9 cellular contexts compared by ENCODE assay signal in genomic region chr13:51222510-51223283, GRCh38. TPM values are rescaled to one million over a fixed set of nuclear protein-coding genes. Genes with fewer than 3 reads are reported as not detected.
DNase-seq lines count a peak whose midpoint lies in the region; ATAC-seq, FAIRE-seq and TF ChIP-seq lines count a peak whose summit lies in the region.
"Had no signal": no experiment of that assay in that cellular context is flagged by ENCODE, and none has a peak within 500 bp of the region (broad histone marks: within the 10 kb centered on the region; RNA-seq: fewer than 3 reads in every experiment).

No MANE protein-coding gene starts in this region.

- peak overlapping the region; percentile 87 for H3K27ac Mint-ChIP-seq in endodermal cell
- no peak overlapping the region for H3K27ac Mint-ChIP-seq in naive thymus-derived CD8-positive, alpha-beta T cell

- H3K9ac ChIP-seq in DND-41 (ENCODE audit: low read depth, low read length) = peak overlapping the region; percentile 39; the same call in 1 of the 2 replicates
- H3K9ac ChIP-seq in endodermal cell (ENCODE audit: extremely low read depth, low read length, poor library complexity, severe bottlenecking) = peak overlapping the region; percentile 66

- WGBS in endodermal cell (ENCODE audit: insufficient coverage in 1 of 2, insufficient read length in 1 of 2), 2 experiments = 0% methylated on average over 10 to 59 of the region's 59 CpGs

- peaks cover 61% of the 10 kb centered on the region for H3K4me1 Mint-ChIP-seq in endodermal cell
- H3K4me1 Mint-ChIP-seq in naive thymus-derived CD8-positive, alpha-beta T cell = peaks cover 0 to 6% (median 1%) of the 10 kb centered on the region in 4 donors

- peaks cover 1% of the 10 kb centered on the region for H3K9me3 Mint-ChIP-seq in endodermal cell
- H3K9me3 Mint-ChIP-seq in naive thymus-derived CD8-positive, alpha-beta T cell = no peaks in the 10 kb centered on the region

- POLR2A ChIA-PET in naive thymus-derived CD8-positive, alpha-beta T cell (lab: Charles Lee) = no interaction called here

- ATAC-seq in DND-41 (ENCODE audit: insufficient read depth, low read depth) (peak; percentile 58; the same call in 2 of the 3 replicates), HG02571 (IDR thresholded peaks at IDR 0.05; ENCODE audit: unreplicated experiment) (peak; percentile 9)
- ATAC-seq in naive thymus-derived CD8-positive, alpha-beta T cell = peak; percentile 33 to 34

- H3K27ac ChIP-seq in DND-41 (ENCODE audit: low read length) = no peak overlapping the region
- no peak overlapping the region for H3K27ac ChIP-seq in SJCRH30
- no peak overlapping the region for H3K27ac ChIP-seq in endodermal cell (ENCODE audit: low read depth, low read length)

- H4K20me1 ChIP-seq in DND-41 (ENCODE audit: insufficient read depth, low read length) = no peaks in the 10 kb centered on the region

- H2AFZ ChIP-seq in DND-41 (ENCODE audit: low read depth, low read length) = peak overlapping the region; percentile 50

- H3K79me2 ChIP-seq in DND-41 (ENCODE audit: insufficient read depth, low read length) = no peaks in the 10 kb centered on the region

- no peak for TF ChIP-seq POLR2A in GM12892 (IDR thresholded peaks at IDR 0.05; ENCODE audit: low read depth, low read length)

- H3K4me3 ChIP-seq in DND-41 (ENCODE audit: low read depth in 1 of 2, low read length in 2 of 2) (peak overlapping the region in 1 of 2 experiments; percentile 72; a peak in 3 of 4 replicates), SJCRH30 (peak overlapping the region; percentile 71), endodermal cell (ENCODE audit: low read length) (peak overlapping the region; percentile 92)

- H3K4me3 Mint-ChIP-seq in endodermal cell = peak overlapping the region; percentile 91
- peak overlapping the region; percentile 46 to 75 (median 66) for H3K4me3 Mint-ChIP-seq in naive thymus-derived CD8-positive, alpha-beta T cell

- H3K9me3 ChIP-seq in DND-41 (ENCODE audit: insufficient read depth, low read length, severe bottlenecking) (no peaks in the 10 kb centered on the region), SJCRH30 (replicated peaks) (no peaks in the 10 kb centered on the region), endodermal cell (ENCODE audit: control insufficient read depth, low read length) (no peaks in the 10 kb centered on the region)

- H3K4me1 ChIP-seq in DND-41 (ENCODE audit: insufficient read depth, low read length) (peaks cover 13% of the 10 kb centered on the region), SJCRH30 (peaks cover 3% of the 10 kb centered on the region; the same call in 1 of the 2 replicates), endodermal cell (ENCODE audit: control insufficient read depth, insufficient read depth, low read length) (peaks cover 14% of the 10 kb centered on the region)

- peak overlapping the region; percentile 86 for H3K4me2 ChIP-seq in DND-41 (ENCODE audit: insufficient read depth, low read length)

- H3K27me3 Mint-ChIP-seq in endodermal cell (ENCODE audit: insufficient read depth) = no peaks in the 10 kb centered on the region
- H3K27me3 Mint-ChIP-seq in naive thymus-derived CD8-positive, alpha-beta T cell = peaks cover 16 to 63% (median 46%) of the 10 kb centered on the region in 5 donors

- TF ChIP-seq CTCF in DND-41 (IDR thresholded peaks at IDR 0.05; ENCODE audit: borderline replicate concordance, extremely low read depth, low read length, poor library complexity, severe bottlenecking) (no peak), endodermal cell (conservative IDR thresholded peaks at IDR 0.05) (peak; percentile 39)

- DNase-seq in DND-41 (no peak), SJCRH30 (peak; percentile 15 to 33), endodermal cell (peak; percentile 82), cerebellum (ENCODE audit: low spot score) (no peak), NOMO-1 (lab: John Stamatoyannopoulos, UW; ENCODE audit: unreplicated experiment in 2 of 2) (no peak), GM12892 (ENCODE audit: insufficient read length) (no peak)
- DNase-seq in naive thymus-derived CD8-positive, alpha-beta T cell = peak in 3 of 10 donors; percentile 0 to 14 (median 1)

- H3K27me3 ChIP-seq in DND-41 (ENCODE audit: insufficient read depth, low read length, poor library complexity) = peaks cover 61% of the 10 kb centered on the region
- peaks cover 21% of the 10 kb centered on the region for H3K27me3 ChIP-seq in SJCRH30
- no peaks in the 10 kb centered on the region for H3K27me3 ChIP-seq in endodermal cell (ENCODE audit: control insufficient read depth, insufficient read depth, low read length, poor library complexity, severe bottlenecking)

- H3K36me3 Mint-ChIP-seq in endodermal cell (ENCODE audit: low read depth) = peaks cover 25% of the 10 kb centered on the region
- H3K36me3 Mint-ChIP-seq in naive thymus-derived CD8-positive, alpha-beta T cell = no peaks in the 10 kb centered on the region

- no peak for FAIRE-seq in GM12892 (lab: Jason Lieb, UNC)
- FAIRE-seq: TTC549 had no signal

- H3K36me3 ChIP-seq in DND-41 (ENCODE audit: insufficient read depth, low read length) (no peaks in the 10 kb centered on the region), SJCRH30 (no peaks in the 10 kb centered on the region), endodermal cell (ENCODE audit: control insufficient read depth, insufficient read depth, low read length) (peaks cover 27% of the 10 kb centered on the region)

RNA-seq across cellular contexts. Expression of gene FAM124A, which starts 0.5 kb away (rescaled TPM):
- total RNA-seq in SJCRH30 (2014; rRNA removed; shearing (Covaris generic)) = 0.45 and 0.73 TPM in 2 replicates
- 10 to 100 TPM; 49.7 to 56.6 TPM for total RNA-seq in endodermal cell
- 9.0 TPM for polyA plus RNA-seq in endodermal cell (2013, experiment 1 of 2)
- polyA plus RNA-seq in endodermal cell (2013, experiment 2 of 2) = 7.9 TPM
- total RNA-seq in naive thymus-derived CD8-positive, alpha-beta T cell = not detected
- under 1 TPM in 1 of 3 donors, not detected in 2; 0.07 TPM for polyA plus RNA-seq in naive thymus-derived CD8-positive, alpha-beta T cell
- total RNA-seq in cerebellum = 11.7 TPM
- not detected for polyA plus RNA-seq in GM12892 (2012; ENCODE audit: missing spikeins)

Comparison
In these comparisons a context has a peak if more than half of its experiments do, and no peak if none do; other contexts are left out.
1. DNase-seq: peak in SJCRH30 (2 of 2) and endodermal cell (single experiment); none in DND-41 (single experiment), cerebellum (single experiment), NOMO-1 (0 of 2) and GM12892 (single experiment).
2. Peak in every context shown above with its lines, with median percentiles within 50 percentile points of each other: ATAC-seq.